10 cellular contexts compared by ENCODE assay signal in the genomic region with DNA sequence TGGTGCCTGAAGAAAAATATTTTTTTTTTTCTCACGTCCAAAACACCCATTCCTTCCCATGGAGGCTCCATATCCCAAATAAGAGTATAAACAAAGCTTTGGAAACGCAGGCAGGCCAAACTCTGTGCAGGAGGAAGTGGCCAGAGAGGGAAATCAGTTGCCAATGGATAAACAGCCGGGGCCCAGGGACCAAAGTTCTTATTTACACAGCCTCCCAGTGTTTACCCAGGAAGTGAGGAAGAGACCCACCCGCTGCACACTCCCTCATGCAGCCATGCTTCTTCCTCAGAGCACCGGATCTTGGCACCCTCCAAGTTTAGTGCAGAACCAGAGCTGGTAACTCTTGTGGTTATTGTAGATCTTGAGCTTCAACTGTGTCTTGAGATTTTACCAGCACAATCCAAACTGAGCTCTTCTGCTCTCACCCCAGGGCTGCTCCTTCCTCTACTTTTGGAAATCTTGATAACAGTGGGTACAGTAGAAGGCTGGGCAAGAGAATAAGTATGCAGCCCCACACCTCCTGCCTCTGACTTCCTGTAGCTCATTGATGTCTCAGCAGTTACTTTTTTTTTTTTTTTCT. TPM values are rescaled to one million over a fixed set of nuclear protein-coding genes. Genes with fewer than 3 reads are reported as not detected.
DNase-seq lines count a peak whose midpoint lies in the region; ATAC-seq, FAIRE-seq and TF ChIP-seq lines count a peak whose summit lies in the region.
"Had no signal": no experiment of that assay in that cellular context is flagged by ENCODE, and none has a peak within 500 bp of the region (broad histone marks: within the 10 kb centered on the region; RNA-seq: fewer than 3 reads in every experiment).

No MANE protein-coding gene starts in this region.

- no peaks in the 10 kb centered on the region for H3K9me3 Mint-ChIP-seq in WTC11

- POLR2A ChIA-PET in AG04450 (lab: Yijun Ruan, JAX) (interaction anchor here (0.5 to 2.4 kb wide), 7 partner anchors 10 to 131 kb away, joined by 3 to 13 read pairs (median 4); partner anchors contain the start of gene MARCKSL1), WTC11 (lab: Charles Lee) (interaction anchor here (0.5 to 2.5 kb wide), 4 partner anchors 11 to 116 kb away, joined by 3 to 9 read pairs (median 6); partner anchors contain the start of gene IQCC)

- 0 out of 2 replicates have a peak, but pooled peaks cover 3% of the 10 kb centered on the region for H3K4me1 Mint-ChIP-seq in WTC11

- CTCF ChIA-PET in AG04450 (lab: Charles Lee) = interaction anchor here (0.6 to 2.4 kb wide), 3 partner anchors 10 to 106 kb away, joined by 4 to 10 read pairs (median 6); no protein-coding TSS in a partner anchor
- CTCF ChIA-PET in WTC11 (lab: Charles Lee) = interaction anchor here (0.6 to 2.5 kb wide), 4 partner anchors 10 to 106 kb away, joined by 3 to 14 read pairs (median 6); no protein-coding TSS in a partner anchor

- TF ChIP-seq CTCF in AG04450 (IDR thresholded peaks at IDR 0.05; ENCODE audit: low read depth, low read length) = no peak
- TF ChIP-seq CTCF in WTC11 (IDR thresholded peaks at IDR 0.05) = no peak
- no peak for TF ChIP-seq CTCF in left lung (IDR thresholded peaks at IDR 0.05)

- H3K27me3 Mint-ChIP-seq in WTC11 (ENCODE audit: low read depth) = no peaks in the 10 kb centered on the region

- intact Hi-C loops in left lung (cut with DNase I) = no loop called here

- H3K27ac Mint-ChIP-seq in WTC11 = peak overlapping the region; percentile 36; the same call in 1 of the 2 replicates

- no peak overlapping the region for H3K4me3 ChIP-seq in AG04450 (ENCODE audit: low read depth, low read length)
- H3K4me3 ChIP-seq in left lung = no peak overlapping the region
- H3K4me3 ChIP-seq: heart left ventricle had no signal

- peak overlapping the region; percentile 0 for H3K27ac ChIP-seq in AG04450 (ENCODE audit: low read depth, low read length)
- peak overlapping the region in 1 of 2 donors; percentile 33 for H3K27ac ChIP-seq in left lung

- no peak for DNase-seq in AG04450 (ENCODE audit: low read depth, low spot score)
- DNase-seq in GM18507 (ENCODE audit: extremely low spot score, insufficient read length, low read depth) = no peak
- DNase-seq in WTC11 (ENCODE audit: low spot score) = no peak
- DNase-seq in left lung = no peak
- no peak for DNase-seq in nucleus accumbens (lab: John Stamatoyannopoulos, UW)
- DNase-seq in COR-L47 (lab: John Stamatoyannopoulos, UW) = no peak
- DNase-seq: DMS 273 treated with DMSO at 0.1 percent for 48 hours, heart left ventricle had no signal

- H3K4me1 ChIP-seq in left lung = peaks cover 0 to 11% of the 10 kb centered on the region in 2 donors

- ATAC-seq in WTC11 (no peak), left lung (peak; percentile 47), HG03378 (IDR thresholded peaks at IDR 0.05; ENCODE audit: unreplicated experiment) (no peak), GM21528 (IDR thresholded peaks at IDR 0.05; ENCODE audit: low FRiP score, unreplicated experiment) (no peak)

- peaks cover 25% of the 10 kb centered on the region for H3K36me3 Mint-ChIP-seq in WTC11

- H3K36me3 ChIP-seq in left lung = peaks cover 0 to 83% of the 10 kb centered on the region in 2 donors

- no peaks in the 10 kb centered on the region for H3K9me3 ChIP-seq in AG04450 (ENCODE audit: control insufficient read depth, insufficient read depth, low read length)
- H3K9me3 ChIP-seq in left lung = no peaks in the 10 kb centered on the region
- H3K9me3 ChIP-seq: heart left ventricle had no signal

- H3K4me3 Mint-ChIP-seq in WTC11 = no peak overlapping the region

- peak; percentile 66 for FAIRE-seq in GM18507 (lab: Jason Lieb, UNC)

- H3K27me3 ChIP-seq in AG04450 (ENCODE audit: control insufficient read depth, insufficient read depth, low read length) (no peaks in the 10 kb centered on the region), left lung (no peaks in the 10 kb centered on the region)
- H3K27me3 ChIP-seq: heart left ventricle had no signal

TF ChIP-seq in WTC11, 78 proteins besides CTCF, POLR2A, EP300 and RAD21:
- TF ChIP-seq IRF2 (CRISPR knock-in tag; IDR thresholded peaks at IDR 0.05; ENCODE audit: borderline replicate concordance, low read depth) = no peak
- TF ChIP-seq GABPB1 (CRISPR knock-in tag; IDR thresholded peaks at IDR 0.05) = 0 out of 2 replicates have a peak, but pooled peaks have one; percentile 32
TF ChIP-seq in WTC11: peak in this region for 1.

RNA-seq across cellular contexts. Expression of gene MARCKSL1, which starts 14.2 kb away (rescaled TPM):
- polyA plus RNA-seq in AG04450 (2011; rRNA removed) = 196 and 200 TPM in 2 replicates
- 90.1 and 100 TPM in 2 replicates for polyA minus RNA-seq in AG04450 (2011; rRNA and poly(A)+ RNA removed)
- total RNA-seq in WTC11 (2021) = 442 to 450 TPM (median 443 TPM) in 3 replicates
- 10 to 100 TPM; 33.1 to 58.3 TPM for total RNA-seq in left lung

RNA-seq across cellular contexts. Expression of gene HDAC1, which starts 29.9 kb away (rescaled TPM):
- 157 and 172 TPM in 2 replicates for polyA plus RNA-seq in AG04450 (2011; rRNA removed)
- 143 and 153 TPM in 2 replicates for polyA minus RNA-seq in AG04450 (2011; rRNA and poly(A)+ RNA removed)
- total RNA-seq in WTC11 (2021) (108 to 120 TPM (median 119 TPM) in 3 replicates), left lung (10 to 100 TPM; 61.8 to 72.7 TPM)

RNA-seq across cellular contexts. Expression of gene FAM229A, which starts 40.5 kb away (rescaled TPM):
- polyA plus RNA-seq in AG04450 (2011; rRNA removed) = 1.4 and 1.6 TPM in 2 replicates
- polyA minus RNA-seq in AG04450 (2011; rRNA and poly(A)+ RNA removed) = 2.1 and 2.3 TPM in 2 replicates
- 6.7 to 10.4 TPM (median 9.4 TPM) in 3 replicates for total RNA-seq in WTC11 (2021)
- total RNA-seq in left lung = 1 to 10 TPM; 4.4 to 5.7 TPM

RNA-seq across cellular contexts. Expression of gene TSSK3, which starts 40.5 kb away (rescaled TPM):
- 0.33 and 0.45 TPM in 2 replicates for polyA plus RNA-seq in AG04450 (2011; rRNA removed)
- not detected in 2 replicates for polyA minus RNA-seq in AG04450 (2011; rRNA and poly(A)+ RNA removed)
- 1.2 to 2.9 TPM (median 1.7 TPM) in 3 replicates for total RNA-seq in WTC11 (2021)
- 1 to 10 TPM; 1.8 TPM for total RNA-seq in left lung
